26 cellular contexts compared by ENCODE assay signal in genomic region chr4:105586638-105587328, GRCh38. TPM values are rescaled to one million over a fixed set of nuclear protein-coding genes. Genes with fewer than 3 reads are reported as not detected.
DNase-seq lines count a peak whose midpoint lies in the region; ATAC-seq, FAIRE-seq and TF ChIP-seq lines count a peak whose summit lies in the region.
"Had no signal": no experiment of that assay in that cellular context is flagged by ENCODE, and none has a peak within 500 bp of the region (broad histone marks: within the 10 kb centered on the region; RNA-seq: fewer than 3 reads in every experiment).

No MANE protein-coding gene starts in this region.

- no peaks in the 10 kb centered on the region for H3K36me3 ChIP-seq in liver (ENCODE audit: control insufficient read depth in 4 of 4, insufficient read depth in 3 of 4, low read depth in 1 of 4, low read length in 3 of 4)
- no peaks in the 10 kb centered on the region for H3K36me3 ChIP-seq in HepG2 (replicated peaks in 1 of 2; ENCODE audit: control insufficient read depth in 1 of 2, insufficient read depth in 2 of 2, low read length in 2 of 2)
- H3K36me3 ChIP-seq in PC-9 (ENCODE audit: low read depth): no peaks in the 10 kb centered on the region
- H3K36me3 ChIP-seq in lower lobe of right lung: no peaks in the 10 kb centered on the region
- no peaks in the 10 kb centered on the region for H3K36me3 ChIP-seq in Peyer's patch
- H3K36me3 ChIP-seq: ascending aorta, HAP-1, MG63 had no signal

- peaks cover 15% of the 10 kb centered on the region; the same call in 1 of the 2 replicates for H3F3A ChIP-seq in PC-9 (ENCODE audit: insufficient read depth, low read depth)

- H3K79me2 ChIP-seq in HepG2 (ENCODE audit: insufficient read depth, low read length) (no peaks in the 10 kb centered on the region), PC-9 (ENCODE audit: low read depth) (no peaks in the 10 kb centered on the region)

- H3K4me3 ChIP-seq in liver (ENCODE audit: low read depth in 1 of 3, low read length in 3 of 3) (no peak overlapping the region), HepG2 (replicated peaks in 1 of 3; ENCODE audit: insufficient read depth in 1 of 3, low read depth in 2 of 3, low read length in 3 of 3) (no peak overlapping the region), PC-9 (peak overlapping the region; percentile 46), lower lobe of right lung (peak overlapping the region; percentile 1), Peyer's patch (no peak overlapping the region)
- H3K4me3 ChIP-seq: ascending aorta, HAP-1, MG63 had no signal

- no peaks in the 10 kb centered on the region for H3K27me3 ChIP-seq in liver (ENCODE audit: control insufficient read depth in 4 of 4, insufficient read depth in 4 of 4, low read length in 3 of 4)
- 0 out of 5 replicates have a peak, but pooled peaks cover 0 to 3% of the 10 kb centered on the region in 2 experiments for H3K27me3 ChIP-seq in HepG2 (ENCODE audit: control insufficient read depth in 1 of 2, insufficient read depth in 2 of 2, low read length in 2 of 2)
- no peaks in the 10 kb centered on the region for H3K27me3 ChIP-seq in PC-9 (ENCODE audit: insufficient read depth, low read depth)
- no peaks in the 10 kb centered on the region for H3K27me3 ChIP-seq in lower lobe of right lung (ENCODE audit: low read depth)
- H3K27me3 ChIP-seq in Peyer's patch: no peaks in the 10 kb centered on the region
- H3K27me3 ChIP-seq: ascending aorta, MG63 had no signal

- TF ChIP-seq EP300 in HepG2 (IDR thresholded peaks at IDR 0.05; ENCODE audit: low read depth in 2 of 2, low read length in 2 of 2): no peak
- no peak for TF ChIP-seq EP300 in HepG2 (CRISPR knock-in tag; IDR thresholded peaks at IDR 0.05; ENCODE audit: borderline replicate concordance)

- H2AFZ ChIP-seq in HepG2 (ENCODE audit: low read length) (no peak overlapping the region), PC-9 (no peak overlapping the region)

- H4K20me1 ChIP-seq in HepG2 (ENCODE audit: insufficient read depth, low read length): no peaks in the 10 kb centered on the region
- H4K20me1 ChIP-seq in PC-9 (ENCODE audit: insufficient read depth): no peaks in the 10 kb centered on the region

- TF ChIP-seq POLR2A in HepG2 (IDR thresholded peaks at IDR 0.05; ENCODE audit: insufficient read depth in 1 of 2, low read depth in 2 of 2, low read length in 2 of 2) (no peak), Peyer's patch (IDR thresholded peaks at IDR 0.05) (no peak)

- ATAC-seq in HepG2 (no peak), lower lobe of right lung (peak; percentile 73 to 77), GM21825 (IDR thresholded peaks at IDR 0.05; ENCODE audit: unreplicated experiment) (no peak), sciatic nerve (no peak)
- ATAC-seq: stimulated activated naive CD8-positive, alpha-beta T cell treated with anti-CD3 and anti-CD28 coated beads, Interleukin-15, amount 100 ng/mL, for 72 hours had no signal

- 29% methylated on average over 4 of the region's 4 CpGs for WGBS in liver
- WGBS in HepG2 (ENCODE audit: low lambda C conversion rate): 19% methylated on average over 4 of the region's 4 CpGs

- in situ Hi-C loops in HepG2 (cut with HindIII; ENCODE audit: extremely low pct_ligation_motif_present, low pct_unique_long_range_greater_than_20kb): no loop called here

- no peaks in the 10 kb centered on the region for H3K9me3 ChIP-seq in liver (ENCODE audit: control insufficient read depth in 4 of 4, low read length in 3 of 4)
- H3K9me3 ChIP-seq in HepG2 (ENCODE audit: low read length): no peaks in the 10 kb centered on the region
- H3K9me3 ChIP-seq in PC-9 (ENCODE audit: insufficient read depth, low read depth): no peaks in the 10 kb centered on the region
- H3K9me3 ChIP-seq in lower lobe of right lung: no peaks in the 10 kb centered on the region
- no peaks in the 10 kb centered on the region for H3K9me3 ChIP-seq in Peyer's patch
- H3K9me3 ChIP-seq: ascending aorta, HAP-1, MG63 had no signal

- DNase-seq in HepG2 (ENCODE audit: low spot score) (no peak), PC-9 (peak in 1 of 2 experiments; percentile 49), lower lobe of right lung (no peak), Peyer's patch (no peak), sciatic nerve (ENCODE audit: low spot score) (no peak)
- DNase-seq in stimulated activated CD4-positive, alpha-beta T cell treated with anti-CD3 and anti-CD28 coated beads, Interleukin-15, amount 100 ng/mL, for 24 hours: no peak
- DNase-seq: activated CD4-positive, alpha-beta T cell treated with anti-CD3 and anti-CD28 coated beads for 4 hours; hippocampal formation; MG63; NCI-H1436; NCI-H2171 treated with DMSO at 0.1 percent for 48 hours; NCI-H524 treated with DMSO at 0.1 percent for 48 hours; nucleus accumbens; Right ventricle myocardium superior; stimulated activated naive CD8-positive, alpha-beta T cell treated with anti-CD3 and anti-CD28 coated beads, Interleukin-15, amount 100 ng/mL, for 72 hours; T-helper 1 cell; trophoblast cell had no signal

- H3K9ac ChIP-seq in liver (ENCODE audit: low read depth in 1 of 2, low read length in 2 of 2): no peak overlapping the region
- H3K9ac ChIP-seq in HepG2 (ENCODE audit: insufficient read depth, low read depth, low read length): no peak overlapping the region

- no peak overlapping the region for H3K4me2 ChIP-seq in HepG2 (ENCODE audit: low read depth, low read length)
- H3K4me2 ChIP-seq in PC-9: peak overlapping the region; percentile 91

- H3K4me1 ChIP-seq in liver (ENCODE audit: control insufficient read depth in 4 of 4, insufficient read depth in 4 of 4, low read length in 3 of 4): peaks cover 9 to 20% (median 13%) of the 10 kb centered on the region in 4 donors
- peaks cover 7% of the 10 kb centered on the region for H3K4me1 ChIP-seq in HepG2 (ENCODE audit: insufficient read depth, low read length)
- peaks cover 35% of the 10 kb centered on the region for H3K4me1 ChIP-seq in PC-9 (replicated peaks; ENCODE audit: insufficient read depth)
- peaks cover 9% of the 10 kb centered on the region for H3K4me1 ChIP-seq in lower lobe of right lung
- peaks cover 0 to 6% (median 1%) of the 10 kb centered on the region in 4 donors for H3K4me1 ChIP-seq in Peyer's patch
- H3K4me1 ChIP-seq: ascending aorta had no signal

- intact Hi-C loops in HepG2 (cut with micrococcal nuclease; ENCODE audit: unreplicated experiment) (no loop called here), PC-9 (cut with micrococcal nuclease; ENCODE audit: unreplicated experiment) (no loop called here), lower lobe of right lung (cut with DNase I) (no loop called here), sciatic nerve (cut with DNase I) (no loop called here)

- H3K9me2 ChIP-seq in PC-9 (ENCODE audit: insufficient read depth): no peaks in the 10 kb centered on the region

- no peak for FAIRE-seq in HepG2 (lab: Jason Lieb, UNC)
- FAIRE-seq: A204.1 had no signal

- TF ChIP-seq CTCF in liver (IDR thresholded peaks at IDR 0.05; ENCODE audit: low read depth, low read length, missing input control) (no peak), HepG2 (CRISPR knock-in tag; IDR thresholded peaks at IDR 0.05) (no peak), PC-9 (conservative IDR thresholded peaks at IDR 0.05) (no peak), lower lobe of right lung (IDR thresholded peaks at IDR 0.05) (no peak), Peyer's patch (IDR thresholded peaks at IDR 0.05) (no peak)

- TF ChIP-seq RAD21 in liver (IDR thresholded peaks at IDR 0.05) (peak; percentile 62), HepG2 (CRISPR knock-in tag; IDR thresholded peaks at IDR 0.05) (no peak)

- H3K27ac ChIP-seq in liver (ENCODE audit: low read depth in 1 of 2, low read length in 2 of 2): peak overlapping the region in 1 of 2 donors; percentile 48
- no peak overlapping the region for H3K27ac ChIP-seq in HepG2 (ENCODE audit: extremely low read length, insufficient read depth, low read length)
- H3K27ac ChIP-seq in PC-9: peak overlapping the region; percentile 87
- H3K27ac ChIP-seq in lower lobe of right lung: peak overlapping the region; percentile 54
- peak overlapping the region in 1 of 4 donors; percentile 48 for H3K27ac ChIP-seq in Peyer's patch
- H3K27ac ChIP-seq: ascending aorta had no signal

- CTCF ChIA-PET in HepG2 (lab: Yijun Ruan, JAX; ENCODE audit: low intra/inter-chr PET ratio, low total read pairs) (no interaction called here), PC-9 (lab: Charles Lee) (no interaction called here)

- BruUV-seq in HepG2 (replicated peaks; lab: Mats Ljungman, UMichigan) (no TSS peak), PC-9 (replicated peaks; lab: Mats Ljungman, UMichigan) (no TSS peak)

- POLR2A ChIA-PET in HepG2 (lab: Yijun Ruan, JAX) (no interaction called here), PC-9 (lab: Charles Lee; ENCODE audit: unreplicated experiment) (no interaction called here)

TF ChIP-seq in HepG2, 621 proteins besides CTCF, POLR2A, EP300 and RAD21 (continues in another document):
- TF ChIP-seq ETV6 (CRISPR knock-in tag; conservative IDR thresholded peaks at IDR 0.05): no peak
- no peak for TF ChIP-seq ZNF484 (CRISPR knock-in tag; IDR thresholded peaks at IDR 0.05; ENCODE audit: borderline replicate concordance, low read depth)
- no peak for TF ChIP-seq MBNL3 (CRISPR knock-in tag; conservative IDR thresholded peaks at IDR 0.05)

RNA-seq across cellular contexts. Expression of gene ARHGEF38, which starts 34.4 kb away (rescaled TPM):
- under 1 TPM; 0.23 to 0.50 TPM for total RNA-seq in liver
- under 1 TPM; 0.03 to 0.92 TPM for polyA plus RNA-seq in liver
- not detected in 2 replicates for total RNA-seq in HepG2 (2016; rRNA removed; fragmentation: Illumina TruSeq; extraction: Trizol)
- not detected in 2 replicates for total RNA-seq in HepG2 (2016; cell fraction: cytosol; rRNA removed; fragmentation: Illumina TruSeq; extraction: Trizol; ENCODE audit: low read depth)
- total RNA-seq in HepG2 (2016; cell fraction: insoluble cytoplasmic fraction; rRNA removed; fragmentation: Illumina TruSeq; extraction: Trizol): not detected in 2 replicates
- not detected in 2 replicates for total RNA-seq in HepG2 (2016; cell fraction: membrane; rRNA removed; fragmentation: Illumina TruSeq; extraction: Trizol)
- total RNA-seq in HepG2 (2016; cell fraction: nucleus; rRNA removed; fragmentation: Illumina TruSeq; extraction: Trizol): not detected in 2 replicates
- not detected in 2 replicates for polyA plus RNA-seq in HepG2 (2011; rRNA removed)
- not detected in 2 replicates for polyA plus RNA-seq in HepG2 (2011; cell fraction: cytosol; rRNA removed)
- not detected in 2 replicates for polyA plus RNA-seq in HepG2 (2011; cell fraction: nucleus; rRNA removed)
- not detected in 2 replicates for polyA plus RNA-seq in HepG2 (2012)
- polyA plus RNA-seq in HepG2 (2016; cell fraction: cytosol; fragmentation: Illumina TruSeq; extraction: Trizol; ENCODE audit: low read depth): not detected in 2 replicates
- not detected in 2 replicates for polyA plus RNA-seq in HepG2 (2016; cell fraction: insoluble cytoplasmic fraction; fragmentation: Illumina TruSeq; extraction: Trizol; ENCODE audit: low read depth)
- polyA plus RNA-seq in HepG2 (2016; cell fraction: membrane; fragmentation: Illumina TruSeq; extraction: Trizol; ENCODE audit: low read depth): not detected in 2 replicates
- polyA plus RNA-seq in HepG2 (2016; cell fraction: nucleus; fragmentation: Illumina TruSeq; extraction: Trizol; ENCODE audit: insufficient read depth, low read depth): not detected in 2 replicates
- polyA minus RNA-seq in HepG2 (2011; rRNA and poly(A)+ RNA removed; ENCODE audit: low replicate concordance): not detected in 2 replicates
- not detected in 2 replicates for polyA minus RNA-seq in HepG2 (2011; cell fraction: cytosol; rRNA and poly(A)+ RNA removed)
- not detected in 2 replicates for polyA minus RNA-seq in HepG2 (2011; cell fraction: nucleus; rRNA and poly(A)+ RNA removed)
- 0.15 TPM in 1 of 2 replicates, not detected in the other for total RNA-seq in PC-9 (2021)
- total RNA-seq in lower lobe of right lung: 20.6 TPM
- 10 to 100 TPM; 17.3 to 31.8 (median 25.4) TPM for total RNA-seq in Peyer's patch
- total RNA-seq in sciatic nerve: 0.40 TPM
- total RNA-seq: activated T-helper 1 cell treated with anti-CD3 and anti-CD28 coated beads, Interleukin-12 subunit alpha, Interleukin-12 subunit beta, Interleukin-2, Interleukin-4 antibody, amounts not matched to agents 30 ng/mL and 10 ng/mL and 1 ng/mL, durations not matched to agents 14 hours and 24 hours and 36 hours; ascending aorta; fibroblast of villous mesenchyme; lung microvascular endothelial cell; Right ventricle myocardium superior had no signal
- polyA plus RNA-seq: BJ had no signal

Comparison
In these comparisons a context has a peak if more than half of its experiments do, and no peak if none do; other contexts are left out.
1. H3K4me3 ChIP-seq: peak in PC-9 (single experiment) and lower lobe of right lung (single experiment); none in liver (0 of 3), HepG2 (0 of 3) and Peyer's patch (0 of 4).
2. ATAC-seq: peak in lower lobe of right lung (2 of 2); none in HepG2 (single experiment), GM21825 (single experiment) and sciatic nerve (single experiment).
3. RNA of gene ARHGEF38, which starts 34.4 kb away (total RNA-seq): 17.3 to 31.8 TPM in Peyer's patch and 20.6 TPM in lower lobe of right lung (single experiment); 0.23 to 0.50 TPM in liver, 0.40 TPM in sciatic nerve (single experiment), 0.15 TPM in PC-9 and not detected in HepG2; every median in the first group is over 10 times any median in the second.